In the genomic region with DNA sequence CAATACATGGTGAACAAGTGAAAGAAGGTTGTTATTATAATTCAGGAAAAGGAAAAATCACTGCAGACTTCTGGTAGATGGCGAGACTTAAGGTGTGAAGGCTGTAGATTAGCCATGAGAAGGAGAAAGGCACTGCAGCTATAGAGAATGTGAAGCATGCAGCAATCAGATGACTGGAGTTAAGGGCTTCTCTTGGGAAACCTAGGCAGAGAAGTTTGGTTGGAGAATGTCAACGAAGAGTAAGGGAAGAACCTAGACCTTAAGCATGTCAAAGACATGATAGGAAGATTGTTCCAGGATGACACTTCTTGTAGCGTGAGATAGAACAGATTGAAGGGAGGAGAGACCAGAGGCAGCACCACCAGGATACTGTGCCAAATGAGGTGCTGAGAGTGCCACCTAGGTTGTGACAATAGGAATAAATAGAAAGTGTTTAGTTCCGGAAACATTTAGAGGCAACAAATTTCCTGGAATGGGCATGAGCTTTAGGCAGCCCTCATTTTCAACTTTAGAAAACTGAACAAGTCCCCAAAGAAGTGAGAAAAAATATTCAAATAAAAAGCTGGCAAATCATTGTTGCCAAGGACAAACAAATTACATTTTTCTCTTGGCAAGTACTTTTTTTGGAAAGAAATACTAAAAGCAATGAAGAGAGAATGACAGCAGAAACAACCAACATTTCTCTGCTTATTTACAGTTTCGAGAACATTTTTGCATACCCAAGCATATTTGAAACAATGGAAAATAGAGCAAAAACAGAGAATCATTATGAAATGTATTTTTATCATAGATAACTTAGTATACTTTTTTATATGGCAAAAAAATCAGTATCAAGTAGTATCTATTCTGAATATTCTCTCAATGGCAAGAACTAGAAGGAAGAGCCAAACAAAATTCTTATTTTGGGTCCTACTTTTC, we compare ENCODE assay signal across 1 cellular context.
TF ChIP-seq lines count a peak whose summit lies in the region.

No MANE protein-coding gene starts in this region.

TF ChIP-seq in IMR-90, 13 proteins besides CTCF, POLR2A, EP300 and RAD21 (continued from another document):
- TF ChIP-seq MXI1 (IDR thresholded peaks at IDR 0.05; ENCODE audit: borderline replicate concordance, low read depth, low read length) (no peak), FOS (IDR thresholded peaks at IDR 0.05; ENCODE audit: low read depth, low read length) (no peak), MAFK (IDR thresholded peaks at IDR 0.05; ENCODE audit: low read depth, low read length) (peak; percentile 87), CEBPB (IDR thresholded peaks at IDR 0.05; ENCODE audit: low read depth, low read length) (no peak), RCOR1 (IDR thresholded peaks at IDR 0.05; ENCODE audit: insufficient replicate concordance, low read length) (no peak), SMC3 (IDR thresholded peaks at IDR 0.05; ENCODE audit: low read depth, low read length) (no peak)
- TF ChIP-seq, protein P1, sequence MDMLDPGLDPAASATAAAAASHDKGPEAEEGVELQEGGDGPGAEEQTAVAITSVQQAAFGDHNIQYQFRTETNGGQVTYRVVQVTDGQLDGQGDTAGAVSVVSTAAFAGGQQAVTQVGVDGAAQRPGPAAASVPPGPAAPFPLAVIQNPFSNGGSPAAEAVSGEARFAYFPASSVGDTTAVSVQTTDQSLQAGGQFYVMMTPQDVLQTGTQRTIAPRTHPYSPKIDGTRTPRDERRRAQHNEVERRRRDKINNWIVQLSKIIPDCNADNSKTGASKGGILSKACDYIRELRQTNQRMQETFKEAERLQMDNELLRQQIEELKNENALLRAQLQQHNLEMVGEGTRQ (IDR thresholded peaks at IDR 0.05; ENCODE audit: low read depth, low read length) = no peak
- TF ChIP-seq, protein P2, sequence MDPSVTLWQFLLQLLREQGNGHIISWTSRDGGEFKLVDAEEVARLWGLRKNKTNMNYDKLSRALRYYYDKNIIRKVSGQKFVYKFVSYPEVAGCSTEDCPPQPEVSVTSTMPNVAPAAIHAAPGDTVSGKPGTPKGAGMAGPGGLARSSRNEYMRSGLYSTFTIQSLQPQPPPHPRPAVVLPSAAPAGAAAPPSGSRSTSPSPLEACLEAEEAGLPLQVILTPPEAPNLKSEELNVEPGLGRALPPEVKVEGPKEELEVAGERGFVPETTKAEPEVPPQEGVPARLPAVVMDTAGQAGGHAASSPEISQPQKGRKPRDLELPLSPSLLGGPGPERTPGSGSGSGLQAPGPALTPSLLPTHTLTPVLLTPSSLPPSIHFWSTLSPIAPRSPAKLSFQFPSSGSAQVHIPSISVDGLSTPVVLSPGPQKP (IDR thresholded peaks at IDR 0.05; ENCODE audit: borderline replicate concordance, low read depth, low read length) = no peak
